In genomic region chr17:17303847-17304490, GRCh38 we compare ENCODE assay signal across 8 cellular contexts. TPM values are rescaled to one million over a fixed set of nuclear protein-coding genes. Genes with fewer than 3 reads are reported as not detected.
DNase-seq lines count a peak whose midpoint lies in the region; ATAC-seq, FAIRE-seq and TF ChIP-seq lines count a peak whose summit lies in the region.

No MANE protein-coding gene starts in this region.

- FAIRE-seq in GM12878 (lab: Jason Lieb, UNC) = no peak

- no peak for TF ChIP-seq EP300 in GM12878 (IDR thresholded peaks at IDR 0.05; ENCODE audit: borderline replicate concordance in 1 of 2, control insufficient read depth in 1 of 2, low read depth in 2 of 2, low read length in 2 of 2)

- H3K4me1 ChIP-seq in left ventricle myocardium inferior = peaks cover 29% of the 10 kb centered on the region
- H3K4me1 ChIP-seq in GM12878 (ENCODE audit: control insufficient read depth, insufficient read depth, low read length) = peaks cover 26% of the 10 kb centered on the region
- peaks cover 10% of the 10 kb centered on the region for H3K4me1 ChIP-seq in mesodermal cell (ENCODE audit: control insufficient read depth, insufficient read depth, low read length, poor library complexity, severe bottlenecking)
- no peaks in the 10 kb centered on the region for H3K4me1 ChIP-seq in aorta (ENCODE audit: control insufficient read depth in 1 of 2, insufficient read depth in 2 of 2, low read length in 2 of 2)

- 28% methylated on average over 21 of the region's 21 CpGs for WGBS in GM12878 (ENCODE audit: insufficient coverage, insufficient replicate concordance, low lambda C conversion rate, missing lambda C conversion rate)
- WGBS in mesodermal cell (ENCODE audit: insufficient coverage in 2 of 2), 2 experiments = 29 to 48% methylated on average over 7 to 8 of the region's 21 CpGs
- 16 to 17% methylated on average over 21 of the region's 21 CpGs for WGBS in aorta, 2 donors

- H3K4me2 ChIP-seq in GM12878 (ENCODE audit: control insufficient read depth, insufficient read depth) = peak overlapping the region; percentile 60

- H3K9me3 ChIP-seq in left ventricle myocardium inferior (replicated peaks) (no peaks in the 10 kb centered on the region), GM12878 (replicated peaks; ENCODE audit: control insufficient read depth, insufficient read depth, low read length) (no peaks in the 10 kb centered on the region), mesodermal cell (ENCODE audit: control insufficient read depth, low read length) (no peaks in the 10 kb centered on the region), aorta (ENCODE audit: control insufficient read depth, low read length) (no peaks in the 10 kb centered on the region)

- TSS peak; percentile 81 for BruUV-seq in GM12878 (replicated peaks; lab: Mats Ljungman, UMichigan)

- H4K20me1 ChIP-seq in GM12878 (ENCODE audit: control insufficient read depth, insufficient read depth) = no peaks in the 10 kb centered on the region

- H3K27me3 ChIP-seq in left ventricle myocardium inferior (ENCODE audit: low read depth) (no peaks in the 10 kb centered on the region), GM12878 (replicated peaks in 1 of 2; ENCODE audit: control insufficient read depth in 2 of 2, insufficient read depth in 2 of 2, low read length in 1 of 2) (no peaks in the 10 kb centered on the region), aorta (ENCODE audit: control insufficient read depth in 1 of 2, insufficient read depth in 2 of 2, low read length in 1 of 2) (no peaks in the 10 kb centered on the region)

- CTCF ChIA-PET in GM12878 (lab: Yijun Ruan, JAX) = interaction anchor here (0.9 to 1.1 kb wide), 2 partner anchors 97 to 314 kb away, joined by 3 read pairs; no protein-coding TSS in a partner anchor

- no peak for TF ChIP-seq POLR2A in GM12878 (IDR thresholded peaks at IDR 0.05; ENCODE audit: low read depth, low read length)

- in situ Hi-C loops in GM12878 (cut with MboI) = no loop called here

- peak overlapping the region; percentile 58 for H2AFZ ChIP-seq in GM12878 (ENCODE audit: control insufficient read depth, low read depth, low read length)

- SMC1A ChIA-PET in GM12878 (lab: Charles Lee; ENCODE audit: uncharacterized antibody, unreplicated experiment) = interaction anchor here (1.0 kb wide), 1 partner anchor 29 kb away, joined by 6 read pairs; no protein-coding TSS in a partner anchor

- POLR2A ChIA-PET in GM12878 (lab: Charles Lee) = interaction anchor here (0.7 to 0.9 kb wide), 3 partner anchors 20 to 26 kb away, joined by 3 to 5 read pairs (median 4); partner anchors contain the start of gene COPS3

- ATAC-seq in Right ventricle myocardium superior (ENCODE audit: poor library complexity) = no peak
- ATAC-seq in GM12878 = no peak
- ATAC-seq in aorta (ENCODE audit: low FRiP score) = no peak
- ATAC-seq in GM21786 (IDR thresholded peaks at IDR 0.05; ENCODE audit: unreplicated experiment) = no peak

- H3K79me2 ChIP-seq in GM12878 (ENCODE audit: control insufficient read depth, insufficient read depth, low read length) = peaks cover 4% of the 10 kb centered on the region

- H3K9ac ChIP-seq in GM12878 (ENCODE audit: control insufficient read depth, insufficient read depth, low read length) = peak overlapping the region; percentile 57

- no peak for TF ChIP-seq RAD21 in GM12878 (IDR thresholded peaks at IDR 0.05; ENCODE audit: insufficient read depth, low read depth, low read length)

- DNase-seq in left ventricle myocardium inferior (no peak), Right ventricle myocardium superior (no peak), GM12878 (ENCODE audit: low read depth, low spot score) (no peak), aorta (peak in 1 of 2 donors; percentile 3), SW480 (ENCODE audit: low spot score) (no peak)
- no peak for DNase-seq in effector CD8-positive, alpha-beta T cell (lab: John Stamatoyannopoulos, UW)

- TF ChIP-seq CTCF in left ventricle myocardium inferior (IDR thresholded peaks at IDR 0.05; ENCODE audit: borderline replicate concordance) (no peak), GM12878 (IDR thresholded peaks at IDR 0.05 in 2 of 3, conservative IDR thresholded peaks at IDR 0.05 in 1 of 3; ENCODE audit: control insufficient read depth in 2 of 3, extremely low read depth in 1 of 3, insufficient read depth in 1 of 3, low read depth in 3 of 3, low read length in 3 of 3) (no peak)

- H3K27ac ChIP-seq in left ventricle myocardium inferior (replicated peaks) (peak overlapping the region; percentile 79), GM12878 (ENCODE audit: control insufficient read depth, insufficient read depth) (peak overlapping the region; percentile 35; the same call in 1 of the 2 replicates), mesodermal cell (ENCODE audit: low read depth, low read length, severe bottlenecking) (no peak overlapping the region), aorta (ENCODE audit: low read depth in 1 of 2, low read length in 2 of 2) (no peak overlapping the region)

- RAD21 ChIA-PET in GM12878 (lab: Charles Lee; ENCODE audit: unreplicated experiment) = no interaction called here

- no peaks in the 10 kb centered on the region for H3K36me3 ChIP-seq in left ventricle myocardium inferior
- H3K36me3 ChIP-seq in GM12878 (ENCODE audit: control insufficient read depth in 2 of 2, insufficient read depth in 2 of 2, low read length in 1 of 2) = no peaks in the 10 kb centered on the region
- H3K36me3 ChIP-seq in mesodermal cell (ENCODE audit: control insufficient read depth, insufficient read depth, low read length) = no peaks in the 10 kb centered on the region
- H3K36me3 ChIP-seq in aorta (ENCODE audit: control insufficient read depth in 1 of 2, insufficient read depth in 2 of 2, low read length in 1 of 2) = no peaks in the 10 kb centered on the region

- H3K4me3 ChIP-seq in left ventricle myocardium inferior = peak overlapping the region; percentile 70
- peak overlapping the region; percentile 94 for H3K4me3 ChIP-seq in GM12878
- H3K4me3 ChIP-seq in mesodermal cell (ENCODE audit: extremely low read depth, insufficient read depth, low read length, poor library complexity, severe bottlenecking) = peak overlapping the region; percentile 51
- H3K4me3 ChIP-seq in aorta (ENCODE audit: low read length in 2 of 2) = peak overlapping the region; percentile 62 to 79

- intact Hi-C loops in left ventricle myocardium inferior (cut with micrococcal nuclease) = no loop called here
- intact Hi-C loops in Right ventricle myocardium superior (cut with DNase I) = loop anchor here (10.0 kb wide), 1 partner anchor 299 kb away; no protein-coding TSS in a partner anchor
- intact Hi-C loops in GM12878 (cut with micrococcal nuclease; ENCODE audit: unreplicated experiment) = loop anchor here (2.0 to 10.0 kb wide), 2 partner anchors 65 to 99 kb away; partner anchors contain the start of gene PLD6
- intact Hi-C loops in aorta (cut with DNase I) = loop anchor here in 1 of 2 donors (10.0 kb wide), 1 partner anchor 299 kb away; no protein-coding TSS in a partner anchor

TF ChIP-seq in GM12878, 131 proteins besides CTCF, POLR2A, EP300 and RAD21 (continues in another document):
- no peak for TF ChIP-seq NR2C1 (IDR thresholded peaks at IDR 0.05)
- TF ChIP-seq EED (IDR thresholded peaks at IDR 0.05; ENCODE audit: low read depth) = no peak

RNA-seq across cellular contexts. Expression of gene NT5M, which starts 0.8 kb away (rescaled TPM):
- total RNA-seq in left ventricle myocardium inferior (11.2 TPM), Right ventricle myocardium superior (8.5 TPM), GM12878 (2014; rRNA removed) (14.1 and 17.3 TPM in 2 replicates), GM12878 (2014; rRNA removed; fragmentation: Illumina TruSeq; extraction: Trizol) (3.0 TPM in 2 replicates), GM12878 (2021) (8.2 and 8.4 TPM in 2 replicates), aorta (1 to 10 TPM; 1.2 to 2.2 TPM)
- total RNA-seq in GM12878 (2013; cell fraction: nucleolus; rRNA removed) = 2.3 and 3.0 TPM in 2 replicates
- 2.7 TPM for polyA plus RNA-seq in GM12878 (2011; ENCODE audit: low read depth)
- polyA plus RNA-seq in GM12878 (2011; rRNA removed) (1.7 and 2.3 TPM in 2 replicates), GM12878 (2014; fragmentation: Illumina TruSeq; extraction: Trizol) (1.3 and 2.9 TPM in 2 replicates), GM12878 (2014; fragmentation: Nextera tagmentation; extraction: Ambion mirVana) (1 to 10 TPM in 1 of 2 experiments, under 1 TPM in 1; 0.18 to 1.5 TPM), GM12878 (2014; rRNA removed) (10.0 and 11.0 TPM in 2 replicates), GM12878 (2016; fragmentation: Nextera tagmentation; extraction: Ambion mirVana) (1 to 10 TPM in 1 of 2 experiments, under 1 TPM in 1; 0.59 to 5.1 TPM), aorta (1 to 10 TPM in 1 of 2 donors, not detected in 1; 1.6 TPM)
- polyA plus RNA-seq in GM12878 (2011; cell fraction: cytosol; rRNA removed) = 3.2 and 4.9 TPM in 2 replicates
- 4.4 and 5.0 TPM in 2 replicates for polyA plus RNA-seq in GM12878 (2011; cell fraction: nucleus; rRNA removed)
- 2.2 and 3.4 TPM in 2 replicates for polyA plus RNA-seq in GM12878 (2012)
- 1.7 and 2.8 TPM in 2 replicates for polyA minus RNA-seq in GM12878 (2011; rRNA and poly(A)+ RNA removed)
- polyA minus RNA-seq in GM12878 (2011; cell fraction: cytosol; rRNA and poly(A)+ RNA removed) = 1.4 and 2.1 TPM in 2 replicates
- polyA minus RNA-seq in GM12878 (2011; cell fraction: nucleus; rRNA and poly(A)+ RNA removed) = 2.8 and 4.9 TPM in 2 replicates
- 7.2 TPM for polyA plus RNA-seq in mesodermal cell (2013, experiment 1 of 2)
- polyA plus RNA-seq in mesodermal cell (2013, experiment 2 of 2) = 6.8 TPM

RNA-seq across cellular contexts. Expression of gene COPS3, which starts 22.9 kb away (rescaled TPM):
- total RNA-seq in left ventricle myocardium inferior = 74.2 TPM
- 72.9 TPM for total RNA-seq in Right ventricle myocardium superior
- 42.9 and 64.9 TPM in 2 replicates for total RNA-seq in GM12878 (2013; cell fraction: nucleolus; rRNA removed)
- total RNA-seq in GM12878 (2014; rRNA removed) = 111 and 128 TPM in 2 replicates
- total RNA-seq in GM12878 (2014; rRNA removed; fragmentation: Illumina TruSeq; extraction: Trizol) = 119 and 128 TPM in 2 replicates
- total RNA-seq in GM12878 (2021) = 92.4 and 102 TPM in 2 replicates
- 60.3 TPM for polyA plus RNA-seq in GM12878 (2011; ENCODE audit: low read depth)
- polyA plus RNA-seq in GM12878 (2011; rRNA removed) = 121 and 138 TPM in 2 replicates
- polyA plus RNA-seq in GM12878 (2011; cell fraction: cytosol; rRNA removed) = 88.2 and 90.8 TPM in 2 replicates
- 49.3 and 54.1 TPM in 2 replicates for polyA plus RNA-seq in GM12878 (2011; cell fraction: nucleus; rRNA removed)
- 58.1 and 66.8 TPM in 2 replicates for polyA plus RNA-seq in GM12878 (2012)
- polyA plus RNA-seq in GM12878 (2014; fragmentation: Illumina TruSeq; extraction: Trizol) = 138 and 156 TPM in 2 replicates
- 100 to 1,000 TPM; 182 TPM for polyA plus RNA-seq in GM12878 (2014; fragmentation: Nextera tagmentation; extraction: Ambion mirVana)
- 81.7 and 99.7 TPM in 2 replicates for polyA plus RNA-seq in GM12878 (2014; rRNA removed)
- polyA plus RNA-seq in GM12878 (2016; fragmentation: Nextera tagmentation; extraction: Ambion mirVana) = 100 to 1,000 TPM; 176 to 187 TPM
- polyA minus RNA-seq in GM12878 (2011; rRNA and poly(A)+ RNA removed) = 91.2 and 97.6 TPM in 2 replicates
- 34.9 and 56.0 TPM in 2 replicates for polyA minus RNA-seq in GM12878 (2011; cell fraction: cytosol; rRNA and poly(A)+ RNA removed)
- polyA minus RNA-seq in GM12878 (2011; cell fraction: nucleus; rRNA and poly(A)+ RNA removed) = 23.2 and 37.1 TPM in 2 replicates
- polyA plus RNA-seq in mesodermal cell (2013, experiment 1 of 2) = 77.4 TPM
- 74.5 TPM for polyA plus RNA-seq in mesodermal cell (2013, experiment 2 of 2)
- total RNA-seq in aorta = 10 to 100 TPM; 39.2 to 40.3 TPM
- 10 to 100 TPM; 32.5 to 39.3 TPM for polyA plus RNA-seq in aorta

Comparison
In these comparisons a context has a peak if more than half of its experiments do, and no peak if none do; other contexts are left out.
1. H3K27ac ChIP-seq: peak in left ventricle myocardium inferior (single experiment) and GM12878 (single experiment); none in mesodermal cell (single experiment) and aorta (0 of 2).
2. Peak in every context shown above with its lines, with median percentiles within 50 percentile points of each other: H3K4me3 ChIP-seq.